8 cellular contexts compared by ENCODE assay signal in the genomic region with DNA sequence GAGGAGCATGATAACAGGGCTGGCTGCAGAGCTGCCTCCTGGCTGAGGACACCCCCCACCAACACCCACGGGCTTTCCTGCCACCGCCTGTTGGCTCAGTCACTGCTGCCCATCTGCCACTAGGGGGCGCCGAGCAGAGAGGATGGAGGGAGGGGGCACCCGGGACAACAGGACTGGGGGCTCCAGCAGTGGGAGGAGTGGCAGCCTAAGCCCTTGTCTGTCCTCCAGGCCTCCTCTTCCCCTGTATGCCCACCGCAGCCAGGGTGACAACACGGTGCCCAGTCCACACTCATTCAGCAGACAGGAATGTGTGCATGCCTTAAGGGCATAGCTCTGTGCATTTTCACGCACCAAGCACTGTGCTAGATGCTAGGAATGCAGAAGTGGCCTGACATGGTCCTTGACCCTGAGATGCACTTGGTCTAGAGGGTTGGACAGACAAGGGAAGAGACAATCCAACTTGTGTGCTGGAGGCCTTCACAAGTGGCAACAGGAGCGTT.
A peak's percentile ranks its signal among the peaks of the same experiment; 100 is the strongest.
DNase-seq lines count a peak whose midpoint lies in the region; ATAC-seq and TF ChIP-seq lines count a peak whose summit lies in the region.

No MANE protein-coding gene starts in this region.

- H3K4me3 ChIP-seq in gastrocnemius medialis = no peak overlapping the region

- H3K4me1 ChIP-seq in gastrocnemius medialis = peaks cover 0 to 8% of the 10 kb centered on the region in 2 donors

- no peaks in the 10 kb centered on the region for H3K27me3 Mint-ChIP-seq in CD4-positive, alpha-beta T cell

- in situ Hi-C loops in gastrocnemius medialis (cut with MboI; ENCODE audit: low sequenced_read_pairs in 4 of 4) = loop anchor here in 1 of 4 donors (25.0 kb wide), 1 partner anchor 456 kb away; no protein-coding TSS in a partner anchor

- TF ChIP-seq EP300 in Ishikawa (IDR thresholded peaks at IDR 0.05; ENCODE audit: borderline replicate concordance) = no peak

- intact Hi-C loops in CD4-positive, alpha-beta T cell (cut with DNase I, micrococcal nuclease) = loop anchor here in 1 of 2 experiments (5.0 kb wide), 2 partner anchors 149 to 674 kb away; a partner anchor contains a TSS
- intact Hi-C loops in gastrocnemius medialis (cut with DNase I; ENCODE audit: low total_unique reads) = no loop called here

- no peaks in the 10 kb centered on the region for H3K9me3 ChIP-seq in CD4-positive, alpha-beta T cell (ENCODE audit: control insufficient read depth, low read length)
- H3K9me3 ChIP-seq in gastrocnemius medialis = no peaks in the 10 kb centered on the region

- peak; percentile 51 for TF ChIP-seq CTCF in CD4-positive, alpha-beta T cell (IDR thresholded peaks at IDR 0.05)
- peak in 4 of 5 experiments; percentile 13 to 57 (median 40) for TF ChIP-seq CTCF in gastrocnemius medialis (IDR thresholded peaks at IDR 0.05 in 4 of 5, conservative IDR thresholded peaks at IDR 0.05 in 1 of 5)

- H3K27ac ChIP-seq in CD4-positive, alpha-beta T cell (ENCODE audit: low read depth, low read length) = no peak overlapping the region
- no peak overlapping the region for H3K27ac ChIP-seq in gastrocnemius medialis

- POLR2A ChIA-PET in CD4-positive, alpha-beta T cell (lab: Charles Lee) = interaction anchor here (2.5 kb wide), 1 partner anchor 150 kb away, joined by 11 read pairs; a partner anchor contains a TSS

- H3K4me3 Mint-ChIP-seq in CD4-positive, alpha-beta T cell = no peak overlapping the region

- peak; percentile 46 for ATAC-seq in CD4-positive, alpha-beta T cell (ENCODE audit: poor library complexity)
- no peak for ATAC-seq in gastrocnemius medialis
- no peak for ATAC-seq in HG03565 (IDR thresholded peaks at IDR 0.05; ENCODE audit: unreplicated experiment)

- peak; percentile 19 to 57 (median 34) for DNase-seq in CD4-positive, alpha-beta T cell
- peak in 2 of 3 experiments; percentile 10 to 17 for DNase-seq in activated CD8-positive, alpha-beta memory T cell treated with anti-CD3 and anti-CD28 coated beads for 48 hours (ENCODE audit: low read depth in 2 of 3, low spot score in 2 of 3)
- DNase-seq in erythroblast (lab: John Stamatoyannopoulos, UW) (peak; percentile 80 to 86), gastrocnemius medialis (no peak), GM19238 (ENCODE audit: insufficient read length, low spot score) (no peak), NCI-H345 treated with DMSO at 0.1 percent for 48 hours (lab: John Stamatoyannopoulos, UW; ENCODE audit: unreplicated experiment) (no peak)

- CTCF ChIA-PET in CD4-positive, alpha-beta T cell (lab: Charles Lee) = interaction anchor here (1.0 to 1.6 kb wide), 4 partner anchors 9 to 239 kb away, joined by 3 read pairs; no protein-coding TSS in a partner anchor

- no peaks in the 10 kb centered on the region for H3K9me3 Mint-ChIP-seq in CD4-positive, alpha-beta T cell

- peaks cover 5% of the 10 kb centered on the region for H3K4me1 Mint-ChIP-seq in CD4-positive, alpha-beta T cell (ENCODE audit: low read depth)

- no peak overlapping the region for H3K27ac Mint-ChIP-seq in CD4-positive, alpha-beta T cell

- TF ChIP-seq POLR2A in erythroblast (IDR thresholded peaks at IDR 0.05; ENCODE audit: low read length) (no peak), gastrocnemius medialis (IDR thresholded peaks at IDR 0.05) (no peak)

- no peaks in the 10 kb centered on the region for H3K27me3 ChIP-seq in CD4-positive, alpha-beta T cell (ENCODE audit: control insufficient read depth, insufficient read depth, low read length)
- no peaks in the 10 kb centered on the region for H3K27me3 ChIP-seq in gastrocnemius medialis

- peak; percentile 46 for TF ChIP-seq RAD21 in Ishikawa (IDR thresholded peaks at IDR 0.05; ENCODE audit: low read depth)

- no peaks in the 10 kb centered on the region for H3K36me3 ChIP-seq in gastrocnemius medialis

- H3K36me3 Mint-ChIP-seq in CD4-positive, alpha-beta T cell (ENCODE audit: low read depth) = peaks cover 15% of the 10 kb centered on the region

TF ChIP-seq in Ishikawa, 13 proteins besides CTCF, POLR2A, EP300 and RAD21:
- no peak for TF ChIP-seq ZBTB7A (IDR thresholded peaks at IDR 0.05; ENCODE audit: low read depth)
- no peak for TF ChIP-seq EGR1 (IDR thresholded peaks at IDR 0.05)
- TF ChIP-seq TAF1 (IDR thresholded peaks at IDR 0.05; ENCODE audit: low read depth) = no peak
- TF ChIP-seq FOXM1 (IDR thresholded peaks at IDR 0.05; ENCODE audit: borderline replicate concordance, low read depth) = no peak
- TF ChIP-seq, protein P1, sequence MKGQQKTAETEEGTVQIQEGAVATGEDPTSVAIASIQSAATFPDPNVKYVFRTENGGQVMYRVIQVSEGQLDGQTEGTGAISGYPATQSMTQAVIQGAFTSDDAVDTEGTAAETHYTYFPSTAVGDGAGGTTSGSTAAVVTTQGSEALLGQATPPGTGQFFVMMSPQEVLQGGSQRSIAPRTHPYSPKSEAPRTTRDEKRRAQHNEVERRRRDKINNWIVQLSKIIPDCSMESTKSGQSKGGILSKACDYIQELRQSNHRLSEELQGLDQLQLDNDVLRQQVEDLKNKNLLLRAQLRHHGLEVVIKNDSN (IDR thresholded peaks at IDR 0.05) = no peak
- TF ChIP-seq CREB1 (IDR thresholded peaks at IDR 0.05; ENCODE audit: low read depth) = no peak
- no peak for TF ChIP-seq TEAD4 (IDR thresholded peaks at IDR 0.05)
- TF ChIP-seq YY1 (IDR thresholded peaks at IDR 0.05; ENCODE audit: low read depth) = no peak
- TF ChIP-seq, protein P2, sequence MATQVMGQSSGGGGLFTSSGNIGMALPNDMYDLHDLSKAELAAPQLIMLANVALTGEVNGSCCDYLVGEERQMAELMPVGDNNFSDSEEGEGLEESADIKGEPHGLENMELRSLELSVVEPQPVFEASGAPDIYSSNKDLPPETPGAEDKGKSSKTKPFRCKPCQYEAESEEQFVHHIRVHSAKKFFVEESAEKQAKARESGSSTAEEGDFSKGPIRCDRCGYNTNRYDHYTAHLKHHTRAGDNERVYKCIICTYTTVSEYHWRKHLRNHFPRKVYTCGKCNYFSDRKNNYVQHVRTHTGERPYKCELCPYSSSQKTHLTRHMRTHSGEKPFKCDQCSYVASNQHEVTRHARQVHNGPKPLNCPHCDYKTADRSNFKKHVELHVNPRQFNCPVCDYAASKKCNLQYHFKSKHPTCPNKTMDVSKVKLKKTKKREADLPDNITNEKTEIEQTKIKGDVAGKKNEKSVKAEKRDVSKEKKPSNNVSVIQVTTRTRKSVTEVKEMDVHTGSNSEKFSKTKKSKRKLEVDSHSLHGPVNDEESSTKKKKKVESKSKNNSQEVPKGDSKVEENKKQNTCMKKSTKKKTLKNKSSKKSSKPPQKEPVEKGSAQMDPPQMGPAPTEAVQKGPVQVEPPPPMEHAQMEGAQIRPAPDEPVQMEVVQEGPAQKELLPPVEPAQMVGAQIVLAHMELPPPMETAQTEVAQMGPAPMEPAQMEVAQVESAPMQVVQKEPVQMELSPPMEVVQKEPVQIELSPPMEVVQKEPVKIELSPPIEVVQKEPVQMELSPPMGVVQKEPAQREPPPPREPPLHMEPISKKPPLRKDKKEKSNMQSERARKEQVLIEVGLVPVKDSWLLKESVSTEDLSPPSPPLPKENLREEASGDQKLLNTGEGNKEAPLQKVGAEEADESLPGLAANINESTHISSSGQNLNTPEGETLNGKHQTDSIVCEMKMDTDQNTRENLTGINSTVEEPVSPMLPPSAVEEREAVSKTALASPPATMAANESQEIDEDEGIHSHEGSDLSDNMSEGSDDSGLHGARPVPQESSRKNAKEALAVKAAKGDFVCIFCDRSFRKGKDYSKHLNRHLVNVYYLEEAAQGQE (IDR thresholded peaks at IDR 0.05; ENCODE audit: low read depth) = no peak
- no peak for TF ChIP-seq TCF12 (IDR thresholded peaks at IDR 0.05; ENCODE audit: low read depth)
- no peak for TF ChIP-seq CEBPB (IDR thresholded peaks at IDR 0.05)
- no peak for TF ChIP-seq NFIC (IDR thresholded peaks at IDR 0.05)
- TF ChIP-seq, protein P3, sequence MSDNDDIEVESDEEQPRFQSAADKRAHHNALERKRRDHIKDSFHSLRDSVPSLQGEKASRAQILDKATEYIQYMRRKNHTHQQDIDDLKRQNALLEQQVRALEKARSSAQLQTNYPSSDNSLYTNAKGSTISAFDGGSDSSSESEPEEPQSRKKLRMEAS (IDR thresholded peaks at IDR 0.05) = no peak

Comparison
In these comparisons a context has a peak if more than half of its experiments do, and no peak if none do; other contexts are left out.
1. DNase-seq: peak in CD4-positive, alpha-beta T cell (10 of 10), activated CD8-positive, alpha-beta memory T cell treated with anti-CD3 and anti-CD28 coated beads for 48 hours (2 of 3) and erythroblast (2 of 2); none in gastrocnemius medialis (0 of 2), GM19238 (single experiment) and NCI-H345 treated with DMSO at 0.1 percent for 48 hours (single experiment).